In the genomic region with DNA sequence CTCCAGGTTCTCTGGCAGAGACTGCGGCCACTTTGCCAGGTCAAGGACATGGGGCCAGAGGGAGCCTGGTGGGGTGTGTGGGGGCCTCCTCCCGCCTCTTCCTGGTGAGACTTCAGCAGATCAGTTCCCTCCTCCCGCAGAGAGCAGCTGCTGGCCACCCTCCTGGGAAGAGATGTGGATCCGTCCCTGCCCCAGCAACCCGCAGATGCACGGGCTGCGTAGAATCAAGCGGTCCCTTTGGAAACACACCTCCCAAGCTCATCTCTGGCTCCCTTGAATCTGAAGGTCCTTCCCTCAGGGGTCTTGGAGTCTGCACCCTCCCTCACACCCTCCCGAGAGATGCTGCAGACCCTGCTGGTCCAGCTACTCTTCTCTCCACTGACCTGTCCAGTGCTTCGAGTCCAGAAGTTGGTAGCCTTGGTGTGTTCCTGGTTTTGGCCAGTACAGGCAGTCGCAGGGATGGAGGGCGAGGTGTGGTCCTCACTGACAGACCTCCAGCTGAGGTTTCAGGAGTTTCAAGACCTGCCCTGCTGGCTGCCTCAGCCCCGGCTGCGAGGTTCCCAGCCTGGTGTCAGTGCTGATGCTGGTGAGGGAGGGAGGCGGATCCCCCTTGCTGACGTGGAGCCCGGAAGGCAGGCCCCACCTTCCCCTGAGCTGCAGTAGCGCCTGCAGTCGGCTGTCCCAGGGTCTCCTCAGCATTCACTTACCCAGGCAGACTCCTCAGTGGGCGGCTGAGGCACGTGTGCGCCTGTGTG, we compare ENCODE assay signal across 12 cellular contexts. TPM values are rescaled to one million over a fixed set of nuclear protein-coding genes. Genes with fewer than 3 reads are reported as not detected.
A peak's percentile ranks its signal among the peaks of the same experiment; 100 is the strongest.
DNase-seq lines count a peak whose midpoint lies in the region; ATAC-seq and TF ChIP-seq lines count a peak whose summit lies in the region.
"Had no signal": no experiment of that assay in that cellular context is flagged by ENCODE, and none has a peak within 500 bp of the region (broad histone marks: within the 10 kb centered on the region; RNA-seq: fewer than 3 reads in every experiment).

A gene with protein sequence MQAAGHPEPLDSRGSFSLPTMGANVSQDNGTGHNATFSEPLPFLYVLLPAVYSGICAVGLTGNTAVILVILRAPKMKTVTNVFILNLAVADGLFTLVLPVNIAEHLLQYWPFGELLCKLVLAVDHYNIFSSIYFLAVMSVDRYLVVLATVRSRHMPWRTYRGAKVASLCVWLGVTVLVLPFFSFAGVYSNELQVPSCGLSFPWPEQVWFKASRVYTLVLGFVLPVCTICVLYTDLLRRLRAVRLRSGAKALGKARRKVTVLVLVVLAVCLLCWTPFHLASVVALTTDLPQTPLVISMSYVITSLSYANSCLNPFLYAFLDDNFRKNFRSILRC (minus strand): TSS at position 585 of the 755 bp plus-strand sequence. CDS start 734 bp downstream, outside the sequence.

- DNase-seq in BE2C, result peak; percentile 72
- peak; percentile 11 for DNase-seq in GM23338 (ENCODE audit: low spot score)
- peak; percentile 54 for DNase-seq in activated naive CD4-positive, alpha-beta T cell treated with anti-CD3 and anti-CD28 coated beads, Interleukin-2, amount 10 ng/mL, durations not matched to agents 7 days and 5 days
- DNase-seq in memory B cell (ENCODE audit: low spot score in 2 of 2), result peak; percentile 38 to 39
- no peak for DNase-seq in foreskin fibroblast
- no peak for DNase-seq in progenitor cell of endocrine pancreas (ENCODE audit: low spot score, unreplicated experiment)
- DNase-seq: NCI-H187, SHP77 had no signal

- H3K9me2 ChIP-seq in GM23338 (ENCODE audit: insufficient read depth), result no peaks in the 10 kb centered on the region

- H2AFZ ChIP-seq in GM23338, result no peak within 1 kb of the TSS

- H3K27me3 ChIP-seq in BE2C, result no peaks in the 10 kb centered on the region
- H3K27me3 ChIP-seq in GM23338 (ENCODE audit: insufficient read depth), result peaks cover 10% of the 10 kb centered on the region

- H3K4me1 ChIP-seq in BE2C (peaks cover 39% of the 10 kb centered on the region), GM23338 (ENCODE audit: insufficient read depth) (no peaks in the 10 kb centered on the region)

- no peaks in the 10 kb centered on the region for H4K20me1 ChIP-seq in GM23338 (replicated peaks; ENCODE audit: insufficient read depth)

- TF ChIP-seq CTCF in BE2C (IDR thresholded peaks at IDR 0.05; ENCODE audit: low read depth, low read length) (no peak), GM23338 (conservative IDR thresholded peaks at IDR 0.05; ENCODE audit: low read depth in 2 of 2) (no peak), foreskin fibroblast (IDR thresholded peaks at IDR 0.05; ENCODE audit: low read depth, low read length) (no peak), progenitor cell of endocrine pancreas (IDR thresholded peaks at IDR 0.05; ENCODE audit: unreplicated experiment) (no peak)

- no peak within 1 kb of the TSS for H3K4me3 ChIP-seq in BE2C (ENCODE audit: low read depth, low read length)
- H3K4me3 ChIP-seq in GM23338, result no peak within 1 kb of the TSS
- H3K4me3 ChIP-seq in foreskin fibroblast (ENCODE audit: low read depth in 1 of 2, low read length in 2 of 2), result no peak within 1 kb of the TSS
- H3K4me3 ChIP-seq: HAP-1 had no signal

- H3F3A ChIP-seq in GM23338 (replicated peaks; ENCODE audit: low read depth), result peaks cover 7% of the 10 kb centered on the region

- H3K27me3 Mint-ChIP-seq in GM23338 (ENCODE audit: insufficient read depth, low read depth, poor library complexity) (peaks cover 15% of the 10 kb centered on the region), memory B cell (peaks cover 2% of the 10 kb centered on the region), progenitor cell of endocrine pancreas (peaks cover 31% of the 10 kb centered on the region)
- H3K27me3 Mint-ChIP-seq in activated naive CD4-positive, alpha-beta T cell treated with anti-CD3 and anti-CD28 coated beads, Interleukin-2, amount 10 ng/mL, durations not matched to agents 7 days and 5 days, result peaks cover 54% of the 10 kb centered on the region

- H3K4me3 Mint-ChIP-seq in GM23338 (no peak within 1 kb of the TSS; the same call in 2 of the 3 replicates), memory B cell (peak within 1 kb of the TSS; percentile 76), progenitor cell of endocrine pancreas (ENCODE audit: low read depth) (no peak within 1 kb of the TSS)
- no peak within 1 kb of the TSS for H3K4me3 Mint-ChIP-seq in activated naive CD4-positive, alpha-beta T cell treated with anti-CD3 and anti-CD28 coated beads, Interleukin-2, amount 10 ng/mL, durations not matched to agents 7 days and 5 days

- no peaks in the 10 kb centered on the region for H3K79me2 ChIP-seq in GM23338 (replicated peaks; ENCODE audit: insufficient read depth)

- ATAC-seq in GM23338 (peak; percentile 28), memory B cell (ENCODE audit: low read depth) (peak; percentile 72), HG03095 (IDR thresholded peaks at IDR 0.05; ENCODE audit: unreplicated experiment) (no peak), HG02981 (IDR thresholded peaks at IDR 0.05; ENCODE audit: unreplicated experiment) (no peak)

- CTCF ChIA-PET in activated naive CD4-positive, alpha-beta T cell treated with anti-CD3 and anti-CD28 coated beads, Interleukin-2, amount 10 ng/mL, durations not matched to agents 7 days and 5 days (lab: Charles Lee), result interaction anchor here (0.7 to 1.5 kb wide), 2 partner anchors 9 to 13 kb away, joined by 3 to 6 read pairs; no protein-coding TSS in a partner anchor

- H3K27ac Mint-ChIP-seq in GM23338, result no peak within 1 kb of the TSS
- peak within 1 kb of the TSS; percentile 55 for H3K27ac Mint-ChIP-seq in activated naive CD4-positive, alpha-beta T cell treated with anti-CD3 and anti-CD28 coated beads, Interleukin-2, amount 10 ng/mL, durations not matched to agents 7 days and 5 days
- peak within 1 kb of the TSS; percentile 90 for H3K27ac Mint-ChIP-seq in memory B cell
- H3K27ac Mint-ChIP-seq in progenitor cell of endocrine pancreas, result no peak within 1 kb of the TSS

- H3K27ac ChIP-seq in GM23338 (ENCODE audit: low read depth), result no peak within 1 kb of the TSS
- H3K27ac ChIP-seq: neutrophil had no signal

- H3K9me3 Mint-ChIP-seq in GM23338 (peaks cover 5% of the 10 kb centered on the region; the same call in 2 of the 3 replicates), memory B cell (no peaks in the 10 kb centered on the region), progenitor cell of endocrine pancreas (ENCODE audit: low read depth) (no peaks in the 10 kb centered on the region)
- H3K9me3 Mint-ChIP-seq in activated naive CD4-positive, alpha-beta T cell treated with anti-CD3 and anti-CD28 coated beads, Interleukin-2, amount 10 ng/mL, durations not matched to agents 7 days and 5 days, result no peaks in the 10 kb centered on the region

- no peak within 1 kb of the TSS for H3K4me2 ChIP-seq in GM23338

- no peaks in the 10 kb centered on the region; the same call in 2 of the 3 replicates for H3K36me3 Mint-ChIP-seq in GM23338 (ENCODE audit: low read depth)
- no peaks in the 10 kb centered on the region for H3K36me3 Mint-ChIP-seq in activated naive CD4-positive, alpha-beta T cell treated with anti-CD3 and anti-CD28 coated beads, Interleukin-2, amount 10 ng/mL, durations not matched to agents 7 days and 5 days
- no peaks in the 10 kb centered on the region for H3K36me3 Mint-ChIP-seq in memory B cell
- H3K36me3 Mint-ChIP-seq in progenitor cell of endocrine pancreas (ENCODE audit: insufficient read depth), result no peaks in the 10 kb centered on the region

- H3K4me1 Mint-ChIP-seq in GM23338, result peaks cover 9% of the 10 kb centered on the region
- peaks cover 3% of the 10 kb centered on the region for H3K4me1 Mint-ChIP-seq in activated naive CD4-positive, alpha-beta T cell treated with anti-CD3 and anti-CD28 coated beads, Interleukin-2, amount 10 ng/mL, durations not matched to agents 7 days and 5 days
- H3K4me1 Mint-ChIP-seq in memory B cell, result peaks cover 31% of the 10 kb centered on the region
- peaks cover 10% of the 10 kb centered on the region for H3K4me1 Mint-ChIP-seq in progenitor cell of endocrine pancreas (ENCODE audit: low read depth)

- no peaks in the 10 kb centered on the region; the same call in 1 of the 2 replicates for H3K36me3 ChIP-seq in BE2C
- no peaks in the 10 kb centered on the region for H3K36me3 ChIP-seq in GM23338 (ENCODE audit: insufficient read depth)
- H3K36me3 ChIP-seq: HAP-1, neutrophil had no signal

- no peaks in the 10 kb centered on the region for H3K9me3 ChIP-seq in BE2C
- H3K9me3 ChIP-seq: HAP-1, neutrophil had no signal

TF ChIP-seq in GM23338, 12 proteins besides CTCF, POLR2A, EP300 and RAD21 (continues in another document):
- TF ChIP-seq JUNB (IDR thresholded peaks at IDR 0.05; ENCODE audit: unreplicated experiment) (no peak), NANOG (IDR thresholded peaks at IDR 0.05; ENCODE audit: borderline replicate concordance) (no peak), ZNF331 (CRISPR knock-in tag; IDR thresholded peaks at IDR 0.05; ENCODE audit: low read depth) (no peak), EZH2phosphoT487 (IDR thresholded peaks at IDR 0.05; ENCODE audit: unreplicated experiment) (no peak)

RNA-seq across cellular contexts. Expression of the gene that starts here (rescaled TPM):
- polyA plus RNA-seq in BE2C (2012; ENCODE audit: insufficient read depth, insufficient read length, low read depth), result 0.76 TPM
- total RNA-seq in GM23338 (2014; rRNA removed; shearing (Covaris generic)), result not detected in 2 replicates
- not detected in 2 replicates for polyA plus RNA-seq in GM23338 (2016; fragmentation: Nextera tagmentation; extraction: Ambion mirVana)
- total RNA-seq in progenitor cell of endocrine pancreas, result not detected in 2 replicates

Comparison
In these comparisons a context has a peak if more than half of its experiments do, and no peak if none do; other contexts are left out.
1. Peak in DNase-seq and ATAC-seq in GM23338; RNA of the gene not detected or under 1 TPM.
2. DNase-seq: peak in BE2C (single experiment), activated naive CD4-positive, alpha-beta T cell treated with anti-CD3 and anti-CD28 coated beads, Interleukin-2, amount 10 ng/mL, durations not matched to agents 7 days and 5 days (single experiment) and memory B cell (2 of 2); none in foreskin fibroblast (0 of 2) and progenitor cell of endocrine pancreas (single experiment).
3. H3K27ac Mint-ChIP-seq: peak in activated naive CD4-positive, alpha-beta T cell treated with anti-CD3 and anti-CD28 coated beads, Interleukin-2, amount 10 ng/mL, durations not matched to agents 7 days and 5 days (single experiment) and memory B cell (single experiment); none in GM23338 (single experiment) and progenitor cell of endocrine pancreas (single experiment).